Comparison of ENCODE assay signal across 8 cellular contexts in the genomic region with DNA sequence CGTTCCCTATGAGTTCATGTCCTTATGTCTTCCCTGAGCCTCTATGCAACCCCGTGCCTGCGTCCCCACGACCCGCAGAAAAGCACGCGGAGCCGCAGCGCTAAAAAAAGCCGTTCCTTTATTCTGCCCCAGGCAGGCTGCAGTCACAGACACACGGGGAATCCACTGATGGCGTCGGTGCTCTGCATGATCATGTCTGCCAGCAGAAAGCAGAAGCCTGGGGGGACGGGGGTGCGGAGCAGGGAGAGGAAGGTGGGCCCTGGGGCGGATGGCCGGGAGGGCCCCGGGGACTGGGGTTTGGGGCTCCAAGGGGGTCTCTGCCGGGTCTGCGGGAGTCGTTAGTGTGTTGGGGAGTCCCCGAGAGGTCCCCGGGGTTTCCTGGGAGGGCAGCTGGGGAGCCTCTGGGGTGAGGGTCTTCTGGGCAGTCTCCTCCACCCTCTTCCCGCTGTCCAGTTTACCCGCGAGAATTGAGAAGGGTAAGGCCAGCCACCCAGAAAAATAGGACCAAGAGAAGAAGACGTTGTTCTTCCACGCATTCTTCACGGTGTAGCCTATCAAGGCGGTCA. TPM values are rescaled to one million over a fixed set of nuclear protein-coding genes. Genes with fewer than 3 reads are reported as not detected.
DNase-seq lines count a peak whose midpoint lies in the region; ATAC-seq and TF ChIP-seq lines count a peak whose summit lies in the region.

No MANE protein-coding gene starts in this region.

- H3K27ac ChIP-seq in esophagus squamous epithelium (peak overlapping the region; percentile 86 to 99 (median 98)), osteoblast (ENCODE audit: low read depth, low read length) (peak overlapping the region; percentile 70)

- TF ChIP-seq CTCF in esophagus squamous epithelium (IDR thresholded peaks at IDR 0.05) (no peak), osteoblast (IDR thresholded peaks at IDR 0.05; ENCODE audit: extremely low read depth, low read depth, low read length) (no peak)

- ATAC-seq in GM18505 (IDR thresholded peaks at IDR 0.05; ENCODE audit: unreplicated experiment) (peak; percentile 2), HG03460 (IDR thresholded peaks at IDR 0.05; ENCODE audit: unreplicated experiment) (peak; percentile 1)

- H3K27me3 ChIP-seq in esophagus squamous epithelium (no peaks in the 10 kb centered on the region), osteoblast (ENCODE audit: insufficient read depth, low read length) (no peaks in the 10 kb centered on the region)

- peak overlapping the region; percentile 100 for H3K4me2 ChIP-seq in osteoblast (ENCODE audit: insufficient read depth, low read length)

- H3K36me3 ChIP-seq in esophagus squamous epithelium (no peaks in the 10 kb centered on the region), osteoblast (ENCODE audit: insufficient read depth, low read length) (no peaks in the 10 kb centered on the region)

- H3K4me1 ChIP-seq in esophagus squamous epithelium (peaks cover 28 to 58% (median 41%) of the 10 kb centered on the region in 3 donors), osteoblast (ENCODE audit: insufficient read depth, low read length) (peaks cover 40% of the 10 kb centered on the region)

- peak; percentile 13 to 22 for DNase-seq in activated CD4-positive, alpha-beta T cell treated with anti-CD3 and anti-CD28 coated beads, Interleukin-2, amount 50 U/mL, for 4 hours
- no peak for DNase-seq in esophagus squamous epithelium (lab: John Stamatoyannopoulos, UW)
- DNase-seq in osteoblast (ENCODE audit: insufficient read length, low spot score, missing footprints) = peak; percentile 62
- no peak for DNase-seq in hepatic stellate cell (ENCODE audit: low spot score)
- no peak for DNase-seq in HK-2 (ENCODE audit: unreplicated experiment)
- no peak for DNase-seq in cerebellar nuclear complex (lab: John Stamatoyannopoulos, UW)

- H4K20me1 ChIP-seq in osteoblast (ENCODE audit: insufficient read depth, low read length) = no peaks in the 10 kb centered on the region

- intact Hi-C loops in esophagus squamous epithelium (cut with DNase I) = no loop called here

- H3K4me3 ChIP-seq in esophagus squamous epithelium = peak overlapping the region; percentile 75 to 88 (median 82)
- peak overlapping the region; percentile 99 for H3K4me3 ChIP-seq in osteoblast (ENCODE audit: insufficient read depth, low read length)

- no peaks in the 10 kb centered on the region for H3K9me3 ChIP-seq in esophagus squamous epithelium
- H3K9me3 ChIP-seq in osteoblast (ENCODE audit: low read depth, low read length) = no peaks in the 10 kb centered on the region

- WGBS in esophagus squamous epithelium, 2 donors = 0 to 2% methylated on average over 10 to 19 of the region's 30 CpGs

- TF ChIP-seq POLR2A in GM18505 (IDR thresholded peaks at IDR 0.05; ENCODE audit: borderline replicate concordance, extremely low read depth, insufficient read depth, insufficient read length) = no peak
- TF ChIP-seq POLR2A in esophagus squamous epithelium (IDR thresholded peaks at IDR 0.05) = peak in 3 of 4 donors; percentile 83 to 94 (median 92)

- H2AFZ ChIP-seq in osteoblast (ENCODE audit: low read length) = peak overlapping the region; percentile 94

- peaks cover 32% of the 10 kb centered on the region for H3K79me2 ChIP-seq in osteoblast (ENCODE audit: insufficient read depth, low read length)

RNA-seq across cellular contexts. Expression of a gene that starts 0.9 kb away (rescaled TPM):
- total RNA-seq in esophagus squamous epithelium (100 to 1,000 TPM; 104 to 215 (median 157) TPM), osteoblast (68.4 and 84.3 TPM in 2 replicates)

RNA-seq across cellular contexts. Expression of a gene that starts 1.7 kb away (rescaled TPM):
- total RNA-seq in esophagus squamous epithelium (not detected), osteoblast (not detected in 2 replicates)

RNA-seq across cellular contexts. Expression of a gene that starts 5.4 kb away (rescaled TPM):
- total RNA-seq in esophagus squamous epithelium (1 to 10 TPM in 2 of 4 donors, under 1 TPM in 1, not detected in 1; 0.50 to 2.5 (median 2.2) TPM), osteoblast (not detected in 2 replicates)

RNA-seq across cellular contexts. Expression of a gene that starts 20.7 kb away (rescaled TPM):
- total RNA-seq in esophagus squamous epithelium = not detected
- not detected in 2 replicates for total RNA-seq in osteoblast

RNA-seq across cellular contexts. Expression of a gene that starts 23.3 kb away (rescaled TPM):
- total RNA-seq in esophagus squamous epithelium (not detected), osteoblast (not detected in 2 replicates)

Comparison
In these comparisons a context has a peak if more than half of its experiments do, and no peak if none do; other contexts are left out.
1. DNase-seq: peak in activated CD4-positive, alpha-beta T cell treated with anti-CD3 and anti-CD28 coated beads, Interleukin-2, amount 50 U/mL, for 4 hours (2 of 2) and osteoblast (single experiment); none in esophagus squamous epithelium (single experiment), hepatic stellate cell (single experiment), HK-2 (single experiment) and cerebellar nuclear complex (0 of 2).